Comparison of ENCODE assay signal across 27 cellular contexts in genomic region chr1:98305362-98305761, GRCh38.
"Had no signal": no experiment of that assay in that cellular context is flagged by ENCODE, and none has a peak within 500 bp of the region (broad histone marks: within the 10 kb centered on the region; RNA-seq: fewer than 3 reads in every experiment).

No MANE protein-coding gene starts in this region.

- H3K27me3 Mint-ChIP-seq: dendritic cell treated with granulocyte-macrophage colony-stimulating factor and Interleukin-4, amounts not matched to agents 40 ng/mL and 50 ng/mL, for 4 days; effector memory CD8-positive, alpha-beta T cell; naive B cell had no signal

- H3K27ac Mint-ChIP-seq: dendritic cell treated with granulocyte-macrophage colony-stimulating factor and Interleukin-4, amounts not matched to agents 40 ng/mL and 50 ng/mL, for 4 days; effector memory CD8-positive, alpha-beta T cell; endodermal cell; mesothelial cell of epicardium; naive B cell had no signal

- H3K4me1 ChIP-seq: colonic mucosa, esophagus squamous epithelium, gastrocnemius medialis, heart right ventricle, lower lobe of right lung had no signal

- H3K9me3 Mint-ChIP-seq: effector memory CD8-positive, alpha-beta T cell had no signal

- H3K36me3 ChIP-seq: colonic mucosa, esophagus squamous epithelium, gastrocnemius medialis, heart right ventricle, lower lobe of right lung had no signal

- H3K9me3 ChIP-seq: colonic mucosa, esophagus squamous epithelium, gastrocnemius medialis, lower lobe of right lung, mucosa of descending colon had no signal

- ATAC-seq: effector memory CD8-positive, alpha-beta T cell; esophagus mucosa; gastrocnemius medialis; heart right ventricle; left colon; left lobe of liver; left ventricle myocardium superior; lower lobe of right lung; mucosa of descending colon had no signal

- H3K4me3 ChIP-seq: colonic mucosa, esophagus squamous epithelium, gastrocnemius medialis, heart right ventricle, lower lobe of right lung, mucosa of descending colon had no signal

- H3K4me1 Mint-ChIP-seq: mesothelial cell of epicardium, naive B cell had no signal

- H3K36me3 Mint-ChIP-seq: mesothelial cell of epicardium, naive B cell had no signal

- H3K27me3 ChIP-seq: colonic mucosa, esophagus squamous epithelium, gastrocnemius medialis, heart right ventricle had no signal

- H3K4me3 Mint-ChIP-seq: dendritic cell treated with granulocyte-macrophage colony-stimulating factor and Interleukin-4, amounts not matched to agents 40 ng/mL and 50 ng/mL, for 4 days; effector memory CD8-positive, alpha-beta T cell; endodermal cell; mesothelial cell of epicardium; naive B cell had no signal

- H3K27ac ChIP-seq: colonic mucosa, epithelial cell of prostate, esophagus squamous epithelium, gastrocnemius medialis, heart right ventricle, lower lobe of right lung had no signal

- DNase-seq: colonic mucosa; cortex of kidney; effector CD8-positive, alpha-beta T cell; effector memory CD8-positive, alpha-beta T cell; endodermal cell; erythroblast; esophagus squamous epithelium; foreskin melanocyte; gastrocnemius medialis; glutamatergic neuron; head of caudate nucleus; heart right ventricle; hippocampal formation; islet precursor cell; kidney; kidney glomerular epithelial cell; left colon; left ventricle myocardium superior; lower lobe of right lung; mesenchymal stem cell; mucosa of descending colon; naive B cell had no signal
